In genomic region chr10:110387617-110387982, GRCh38 we compare ENCODE assay signal across 2 cellular contexts.
A peak's percentile ranks its signal among the peaks of the same experiment; 100 is the strongest.
TF ChIP-seq lines count a peak whose summit lies in the region.

No MANE protein-coding gene starts in this region.

TF ChIP-seq in A549, 52 proteins besides CTCF, POLR2A, EP300 and RAD21 (continued from another document):
- no peak for TF ChIP-seq USF2 (IDR thresholded peaks at IDR 0.05)
- TF ChIP-seq TP53 (CRISPR knock-in tag; IDR thresholded peaks at IDR 0.05), result no peak
- no peak for TF ChIP-seq HEYL (CRISPR knock-in tag; IDR thresholded peaks at IDR 0.05)
- no peak for TF ChIP-seq FOXS1 (CRISPR knock-in tag; IDR thresholded peaks at IDR 0.05)
- no peak for TF ChIP-seq EHMT2 (IDR thresholded peaks at IDR 0.05; ENCODE audit: low read depth)
- no peak for TF ChIP-seq NR3C1 (IDR thresholded peaks at IDR 0.05)
- no peak for TF ChIP-seq KDM5A (IDR thresholded peaks at IDR 0.05)
- no peak for TF ChIP-seq ZSCAN20 (CRISPR knock-in tag; IDR thresholded peaks at IDR 0.05)
- TF ChIP-seq JUN (IDR thresholded peaks at IDR 0.05), result no peak
- no peak for TF ChIP-seq FOSB (CRISPR knock-in tag; IDR thresholded peaks at IDR 0.05)
- TF ChIP-seq TFCP2L1 (CRISPR knock-in tag; IDR thresholded peaks at IDR 0.05), result no peak
- TF ChIP-seq KDM1A (IDR thresholded peaks at IDR 0.05; ENCODE audit: low read depth), result no peak

TF ChIP-seq in WTC11, 78 proteins besides CTCF, POLR2A, EP300 and RAD21 (continued from another document):
- peak; percentile 94 for TF ChIP-seq ZNF512 (CRISPR knock-in tag; IDR thresholded peaks at IDR 0.05; ENCODE audit: borderline replicate concordance)
